15 cellular contexts compared by ENCODE assay signal in the genomic region with DNA sequence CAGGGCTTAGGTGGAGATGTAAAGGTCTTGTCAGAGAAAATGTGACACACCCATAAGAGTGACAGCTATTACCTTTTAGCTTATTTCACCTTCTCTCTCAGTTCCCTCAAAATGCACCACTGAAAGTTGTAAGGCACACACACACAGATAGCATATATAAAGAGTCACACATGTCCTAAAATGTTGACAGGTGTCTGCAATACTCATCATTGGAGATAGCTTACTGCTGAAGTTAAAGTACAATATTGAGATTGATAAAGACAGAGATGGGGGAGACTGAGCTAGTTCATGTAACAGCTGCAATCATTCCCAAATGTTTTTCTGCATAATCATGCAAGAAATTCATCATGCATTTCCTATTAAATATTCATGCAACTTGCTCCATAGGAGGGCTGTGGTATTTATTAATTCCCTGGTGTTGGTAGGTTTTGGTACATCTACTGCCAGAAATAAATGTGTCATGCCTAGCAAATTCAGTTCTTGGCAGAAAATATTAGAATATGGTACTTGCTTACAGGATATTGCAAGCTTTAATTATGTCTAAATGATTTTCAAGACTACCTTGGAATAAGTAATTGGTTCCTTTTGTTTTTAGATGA.
"Had no signal": no experiment of that assay in that cellular context is flagged by ENCODE, and none has a peak within 500 bp of the region (broad histone marks: within the 10 kb centered on the region; RNA-seq: fewer than 3 reads in every experiment).

No MANE protein-coding gene starts in this region.

- H3K27ac Mint-ChIP-seq: activated naive CD4-positive, alpha-beta T cell treated with anti-CD3 and anti-CD28 coated beads, Interleukin-2, amount 50 U/mL, for 72 hours; stimulated activated memory B cell treated with anti-CD40 and anti-IgM and Interleukin-4, amounts not matched to agents 10 μg/mL and 1 μg/mL and 100 μg/mL, for 72 hours; T-helper 2 cell treated with Interferon-gamma antibody and Interleukin-4, amounts not matched to agents 5 μg/mL and 100 μg/mL, for 36 hours had no signal

- H3K4me1 ChIP-seq: esophagus squamous epithelium, lower lobe of right lung, transverse colon had no signal

- DNase-seq: activated effector memory CD4-positive, alpha-beta T cell treated with anti-CD3 and anti-CD28 coated beads, Interleukin-2, amount 50 U/mL, for 16 hours; activated T-cell treated with anti-CD3 and anti-CD28 coated beads, Interleukin-2, amount 50 U/mL, for 1 hour; esophagus squamous epithelium; hypothalamus; lower lobe of right lung; midbrain; substantia nigra; transverse colon had no signal

- H3K9me3 ChIP-seq: neutrophil had no signal

- H3K4me3 Mint-ChIP-seq: stimulated activated memory B cell treated with anti-CD40 and anti-IgM and Interleukin-4, amounts not matched to agents 10 μg/mL and 1 μg/mL and 100 μg/mL, for 72 hours; T-helper 2 cell treated with Interferon-gamma antibody and Interleukin-4, amounts not matched to agents 5 μg/mL and 100 μg/mL, for 36 hours had no signal

- H3K4me1 Mint-ChIP-seq: stimulated activated memory B cell treated with anti-CD40 and anti-IgM and Interleukin-4, amounts not matched to agents 10 μg/mL and 1 μg/mL and 100 μg/mL, for 72 hours had no signal

- ATAC-seq: activated naive CD4-positive, alpha-beta T cell treated with anti-CD3 and anti-CD28 coated beads, Interleukin-2, amount 50 U/mL, for 72 hours; lower lobe of right lung; stimulated activated memory B cell treated with anti-CD40 and anti-IgM and Interleukin-4, amounts not matched to agents 10 μg/mL and 1 μg/mL and 100 μg/mL, for 72 hours had no signal

- H3K4me3 ChIP-seq: cardiac muscle cell, esophagus squamous epithelium, lower lobe of right lung, right atrium auricular region, smooth muscle cell, transverse colon had no signal

- H3K4me2 ChIP-seq: smooth muscle cell had no signal

- H3K36me3 ChIP-seq: cardiac muscle cell, esophagus squamous epithelium, lower lobe of right lung, neutrophil, right atrium auricular region, transverse colon had no signal

- H3K27me3 ChIP-seq: cardiac muscle cell, neutrophil, right atrium auricular region, transverse colon had no signal

- H3K27ac ChIP-seq: cardiac muscle cell, esophagus squamous epithelium, lower lobe of right lung, neutrophil, right atrium auricular region, transverse colon had no signal
